Comparison of ENCODE assay signal across 20 cellular contexts in the genomic region with DNA sequence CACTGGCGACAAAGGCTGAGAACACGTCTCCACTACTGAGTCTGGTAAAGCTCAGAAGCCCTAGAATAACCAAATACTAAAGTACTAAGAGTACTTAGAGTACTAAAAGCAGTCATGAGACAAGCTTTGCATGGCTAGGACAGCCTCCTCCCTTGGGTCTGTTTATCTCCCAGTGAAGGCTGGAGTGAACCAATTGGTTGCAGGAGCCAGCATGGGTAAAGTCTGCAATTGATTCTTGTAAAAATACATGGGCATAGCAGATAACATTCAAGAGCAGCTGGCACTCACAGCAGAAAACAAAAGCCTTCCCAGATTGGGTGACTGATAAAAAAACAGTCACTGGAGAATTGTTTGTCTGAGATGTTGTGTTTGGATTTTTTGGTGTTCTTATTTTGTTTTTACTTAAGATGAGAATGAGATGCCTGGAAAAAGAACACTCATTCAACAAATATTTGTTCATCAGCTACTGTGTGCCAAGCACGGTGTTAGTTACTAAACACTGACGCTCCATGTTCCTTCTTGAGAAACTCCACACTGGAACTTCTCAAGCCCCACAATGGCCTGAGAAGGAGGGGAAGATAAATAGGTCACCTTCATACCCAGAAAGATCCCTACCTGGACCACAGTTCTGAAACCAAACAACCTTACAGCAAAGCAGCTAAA. TPM values are rescaled to one million over a fixed set of nuclear protein-coding genes. Genes with fewer than 3 reads are reported as not detected.
DNase-seq lines count a peak whose midpoint lies in the region; ATAC-seq, FAIRE-seq and TF ChIP-seq lines count a peak whose summit lies in the region.
"Had no signal": no experiment of that assay in that cellular context is flagged by ENCODE, and none has a peak within 500 bp of the region (broad histone marks: within the 10 kb centered on the region; RNA-seq: fewer than 3 reads in every experiment).

No MANE protein-coding gene starts in this region.

- intact Hi-C loops in pancreas (cut with DNase I) = no loop called here

- 52 to 54% methylated on average over 4 of the region's 4 CpGs for WGBS in pancreas, 2 donors

- peaks cover 18% of the 10 kb centered on the region for H3K4me1 ChIP-seq in HEK293 (ENCODE audit: control insufficient read depth, insufficient read depth, low read length)
- peaks cover 28 to 35% (median 29%) of the 10 kb centered on the region in 3 donors for H3K4me1 ChIP-seq in pancreas

- DNase-seq in OCI-M1 (lab: John Stamatoyannopoulos, UW) (peak; percentile 61), fibroblast of the aortic adventitia (ENCODE audit: low read depth) (peak; percentile 31), pancreas (peak in 1 of 6 donors; percentile 37), glutamatergic neuron (no peak), NOMO-1 treated with dmso at 0.1 percent for 144 hours (lab: John Stamatoyannopoulos, UW; ENCODE audit: unreplicated experiment) (no peak)
- DNase-seq in stimulated activated effector memory CD8-positive, alpha-beta T cell treated with anti-CD3 and anti-CD28 coated beads, Interleukin-12 subunit alpha, Interleukin-12 subunit beta, amount 100 ng/mL, for 72 hours (ENCODE audit: low spot score in 2 of 2) = no peak
- DNase-seq: activated CD4-positive, alpha-beta T cell treated with anti-CD3 and anti-CD28 coated beads, Interleukin-2, amount 50 U/mL, for 4 hours; AML-193; amniotic stem cell; DMS79; H7; NCI-H1436; NCI-H82; spleen had no signal

- H3K36me3 ChIP-seq in HEK293 (ENCODE audit: control insufficient read depth in 2 of 2, insufficient read depth in 1 of 2, low read length in 2 of 2) (no peaks in the 10 kb centered on the region), pancreas (peaks cover 0 to 18% (median 0%) of the 10 kb centered on the region in 3 donors)
- H3K36me3 ChIP-seq: neutrophil, spleen had no signal

- H3K4me1 Mint-ChIP-seq in glutamatergic neuron (ENCODE audit: low read depth, unreplicated experiment) = peaks cover 1% of the 10 kb centered on the region
- H3K4me1 Mint-ChIP-seq in stimulated activated effector memory CD8-positive, alpha-beta T cell treated with anti-CD3 and anti-CD28 coated beads, Interleukin-12 subunit alpha, Interleukin-12 subunit beta, amount 100 ng/mL, for 72 hours = peaks cover 18% of the 10 kb centered on the region

- H3K27ac ChIP-seq in HEK293 (ENCODE audit: extremely low read depth, low read depth, low read length) (no peak overlapping the region), pancreas (peak overlapping the region; percentile 48 to 78 (median 62))
- H3K27ac ChIP-seq: neutrophil, spleen had no signal

- H3K27me3 Mint-ChIP-seq in glutamatergic neuron (ENCODE audit: unreplicated experiment) = peaks cover 7% of the 10 kb centered on the region

- H3K9me3 ChIP-seq in HEK293 (ENCODE audit: control insufficient read depth, insufficient read depth, low read depth, low read length) = no peaks in the 10 kb centered on the region
- no peaks in the 10 kb centered on the region for H3K9me3 ChIP-seq in pancreas
- H3K9me3 ChIP-seq: neutrophil, spleen had no signal

- ATAC-seq in pancreas = peak in 3 of 4 donors; percentile 3 to 33 (median 29)
- no peak for ATAC-seq in HG02981 (IDR thresholded peaks at IDR 0.05; ENCODE audit: unreplicated experiment)
- no peak for ATAC-seq in stimulated activated effector memory CD8-positive, alpha-beta T cell treated with anti-CD3 and anti-CD28 coated beads, Interleukin-12 subunit alpha, Interleukin-12 subunit beta, amount 100 ng/mL, for 72 hours

- H3K4me3 ChIP-seq in HEK293 (ENCODE audit: low read depth, low read length) = no peak overlapping the region
- H3K4me3 ChIP-seq in fibroblast of the aortic adventitia (ENCODE audit: low read depth, low read length) = no peak overlapping the region
- no peak overlapping the region for H3K4me3 ChIP-seq in pancreas
- H3K4me3 ChIP-seq: spleen had no signal

- H3K27me3 ChIP-seq in pancreas = no peaks in the 10 kb centered on the region

- CTCF ChIA-PET in HEK293 (lab: Yijun Ruan, JAX) = interaction anchor here (0.6 to 6.5 kb wide), 5 partner anchors 20 to 222 kb away, joined by 3 to 49 read pairs (median 3); no protein-coding TSS in a partner anchor

- TF ChIP-seq CTCF in HEK293 (tag by site-specific recombination; IDR thresholded peaks at IDR 0.05) = no peak
- no peak for TF ChIP-seq CTCF in fibroblast of the aortic adventitia (IDR thresholded peaks at IDR 0.05; ENCODE audit: insufficient read depth, low read length)
- TF ChIP-seq CTCF in pancreas (IDR thresholded peaks at IDR 0.05) = no peak
- no peak for TF ChIP-seq CTCF in glutamatergic neuron (IDR thresholded peaks at IDR 0.05; ENCODE audit: partially characterized antibody, unreplicated experiment)

- POLR2A ChIA-PET in HEK293 (lab: Yijun Ruan, JAX) = interaction anchor here (2.4 to 2.5 kb wide), 2 partner anchors 18 to 25 kb away, joined by 6 to 12 read pairs; a partner anchor contains a TSS

- no peaks in the 10 kb centered on the region for H3K36me3 Mint-ChIP-seq in glutamatergic neuron (ENCODE audit: unreplicated experiment)
- H3K36me3 Mint-ChIP-seq in stimulated activated effector memory CD8-positive, alpha-beta T cell treated with anti-CD3 and anti-CD28 coated beads, Interleukin-12 subunit alpha, Interleukin-12 subunit beta, amount 100 ng/mL, for 72 hours = no peaks in the 10 kb centered on the region

- FAIRE-seq in pancreas (lab: Jason Lieb, UNC) = no peak

- no peaks in the 10 kb centered on the region for H3K9me3 Mint-ChIP-seq in glutamatergic neuron (ENCODE audit: unreplicated experiment)
- H3K9me3 Mint-ChIP-seq in stimulated activated effector memory CD8-positive, alpha-beta T cell treated with anti-CD3 and anti-CD28 coated beads, Interleukin-12 subunit alpha, Interleukin-12 subunit beta, amount 100 ng/mL, for 72 hours = no peaks in the 10 kb centered on the region
- H3K9me3 Mint-ChIP-seq: activated T-helper 1 cell treated with anti-CD3 and anti-CD28 coated beads, Interleukin-12 subunit alpha, Interleukin-12 subunit beta, Interleukin-2, Interleukin-4 antibody, amounts not matched to agents 30 ng/mL and 10 ng/mL and 1 ng/mL, durations not matched to agents 14 hours and 24 hours and 36 hours; dendritic cell treated with granulocyte-macrophage colony-stimulating factor and Interleukin-4, amounts not matched to agents 40 ng/mL and 50 ng/mL, for 4 days; T-helper 2 cell treated with Interferon-gamma antibody and Interleukin-4, amounts not matched to agents 5 μg/mL and 100 μg/mL, for 36 hours had no signal

- H3K4me3 Mint-ChIP-seq in glutamatergic neuron (ENCODE audit: unreplicated experiment) = no peak overlapping the region
- H3K4me3 Mint-ChIP-seq in stimulated activated effector memory CD8-positive, alpha-beta T cell treated with anti-CD3 and anti-CD28 coated beads, Interleukin-12 subunit alpha, Interleukin-12 subunit beta, amount 100 ng/mL, for 72 hours = no peak overlapping the region
- H3K4me3 Mint-ChIP-seq: activated T-helper 1 cell treated with anti-CD3 and anti-CD28 coated beads, Interleukin-12 subunit alpha, Interleukin-12 subunit beta, Interleukin-2, Interleukin-4 antibody, amounts not matched to agents 30 ng/mL and 10 ng/mL and 1 ng/mL, durations not matched to agents 14 hours and 24 hours and 36 hours; dendritic cell treated with granulocyte-macrophage colony-stimulating factor and Interleukin-4, amounts not matched to agents 40 ng/mL and 50 ng/mL, for 4 days; T-helper 2 cell treated with Interferon-gamma antibody and Interleukin-4, amounts not matched to agents 5 μg/mL and 100 μg/mL, for 36 hours had no signal

- no peak overlapping the region for H3K27ac Mint-ChIP-seq in glutamatergic neuron (ENCODE audit: unreplicated experiment)
- H3K27ac Mint-ChIP-seq in stimulated activated effector memory CD8-positive, alpha-beta T cell treated with anti-CD3 and anti-CD28 coated beads, Interleukin-12 subunit alpha, Interleukin-12 subunit beta, amount 100 ng/mL, for 72 hours = no peak overlapping the region
- H3K27ac Mint-ChIP-seq: activated T-helper 1 cell treated with anti-CD3 and anti-CD28 coated beads, Interleukin-12 subunit alpha, Interleukin-12 subunit beta, Interleukin-2, Interleukin-4 antibody, amounts not matched to agents 30 ng/mL and 10 ng/mL and 1 ng/mL, durations not matched to agents 14 hours and 24 hours and 36 hours; dendritic cell treated with granulocyte-macrophage colony-stimulating factor and Interleukin-4, amounts not matched to agents 40 ng/mL and 50 ng/mL, for 4 days; T-helper 2 cell treated with Interferon-gamma antibody and Interleukin-4, amounts not matched to agents 5 μg/mL and 100 μg/mL, for 36 hours had no signal

TF ChIP-seq in HEK293, 187 proteins besides CTCF, POLR2A, EP300 and RAD21 (continues in another document):
- no peak for TF ChIP-seq EGR2 (tag by site-specific recombination; IDR thresholded peaks at IDR 0.05; ENCODE audit: low read depth)
- no peak for TF ChIP-seq ZNF266 (tag by site-specific recombination; IDR thresholded peaks at IDR 0.05; ENCODE audit: low read depth)
- peak; percentile 84 for TF ChIP-seq ZNF549 (tag by site-specific recombination; IDR thresholded peaks at IDR 0.05)

RNA-seq across cellular contexts. Expression of a gene that starts 3.7 kb away (rescaled TPM):
- total RNA-seq in fibroblast of the aortic adventitia (ENCODE audit: low replicate concordance) = 3.1 TPM in 1 of 2 replicates, not detected in the other
- total RNA-seq in pancreas = 10 to 100 TPM; 17.3 to 36.8 (median 22.0) TPM
- polyA plus RNA-seq in pancreas = 10 to 100 TPM in 1 of 2 donors, 1 to 10 TPM in 1; 7.7 to 13.1 TPM
- total RNA-seq in glutamatergic neuron (ENCODE audit: unreplicated experiment) = 0.47 TPM

RNA-seq across cellular contexts. Expression of a gene that starts 17.9 kb away (rescaled TPM):
- total RNA-seq in fibroblast of the aortic adventitia (ENCODE audit: low replicate concordance) (2.4 and 3.6 TPM in 2 replicates), pancreas (1 to 10 TPM in 1 of 6 donors, under 1 TPM in 5; 0.39 to 1.2 (median 0.78) TPM), glutamatergic neuron (ENCODE audit: unreplicated experiment) (2.3 TPM)
- under 1 TPM; 0.80 to 0.92 TPM for polyA plus RNA-seq in pancreas

RNA-seq across cellular contexts. Expression of a gene that starts 25.5 kb away (rescaled TPM):
- total RNA-seq in fibroblast of the aortic adventitia (ENCODE audit: low replicate concordance) (11.2 and 32.6 TPM in 2 replicates), pancreas (1 to 10 TPM; 2.4 to 4.4 (median 3.7) TPM), glutamatergic neuron (ENCODE audit: unreplicated experiment) (4.6 TPM)
- 1 to 10 TPM in 1 of 2 donors, under 1 TPM in 1; 0.95 to 1.9 TPM for polyA plus RNA-seq in pancreas

RNA-seq across cellular contexts. Expression of a gene that starts 46.4 kb away (rescaled TPM):
- total RNA-seq in fibroblast of the aortic adventitia (ENCODE audit: low replicate concordance) (0.65 TPM in 1 of 2 replicates, not detected in the other), pancreas (1 to 10 TPM in 4 of 6 donors, under 1 TPM in 2; 0.42 to 5.5 (median 1.5) TPM), glutamatergic neuron (ENCODE audit: unreplicated experiment) (not detected)
- 1 to 10 TPM in 1 of 2 donors, under 1 TPM in 1; 0.68 to 1.4 TPM for polyA plus RNA-seq in pancreas
- total RNA-seq: H7 had no signal

Comparison
In these comparisons a context has a peak if more than half of its experiments do, and no peak if none do; other contexts are left out.
1. DNase-seq: peak in OCI-M1 (single experiment) and fibroblast of the aortic adventitia (single experiment); none in glutamatergic neuron (single experiment), stimulated activated effector memory CD8-positive, alpha-beta T cell treated with anti-CD3 and anti-CD28 coated beads, Interleukin-12 subunit alpha, Interleukin-12 subunit beta, amount 100 ng/mL, for 72 hours (0 of 2) and NOMO-1 treated with dmso at 0.1 percent for 144 hours (single experiment).
2. ATAC-seq: peak in pancreas (3 of 4); none in HG02981 (single experiment) and stimulated activated effector memory CD8-positive, alpha-beta T cell treated with anti-CD3 and anti-CD28 coated beads, Interleukin-12 subunit alpha, Interleukin-12 subunit beta, amount 100 ng/mL, for 72 hours (single experiment).